Comparison of ENCODE assay signal across 18 cellular contexts in genomic region chr2:9971105-9971818, GRCh38. TPM values are rescaled to one million over a fixed set of nuclear protein-coding genes. Genes with fewer than 3 reads are reported as not detected.
A peak's percentile ranks its signal among the peaks of the same experiment; 100 is the strongest.
DNase-seq lines count a peak whose midpoint lies in the region; ATAC-seq and TF ChIP-seq lines count a peak whose summit lies in the region.
"Had no signal": no experiment of that assay in that cellular context is flagged by ENCODE, and none has a peak within 500 bp of the region (broad histone marks: within the 10 kb centered on the region; RNA-seq: fewer than 3 reads in every experiment).

No MANE protein-coding gene starts in this region.

- H3K9ac ChIP-seq in smooth muscle cell (ENCODE audit: low read depth), result no peak overlapping the region

- DNase-seq in HCEC 1CT, result peak; percentile 26
- peak; percentile 41 for DNase-seq in choroid plexus epithelial cell (ENCODE audit: low read depth)
- DNase-seq in foreskin keratinocyte, result peak; percentile 49 to 72
- no peak for DNase-seq in smooth muscle cell (lab: John Stamatoyannopoulos, UW; ENCODE audit: unreplicated experiment)
- no peak for DNase-seq in activated effector memory CD4-positive, alpha-beta T cell treated with Interleukin-2 at 50 U/mL for 16 hours
- no peak for DNase-seq in mesenteric fat pad (ENCODE audit: low spot score)
- no peak for DNase-seq in naive thymus-derived CD8-positive, alpha-beta T cell
- DNase-seq: activated CD4-positive, alpha-beta T cell treated with anti-CD3 and anti-CD28 coated beads for 36 hours; AML-193; DND-41; hypothalamus; KG1; kidney; MV-4-11; NCI-H1930; small intestine; stimulated activated CD4-positive, alpha-beta T cell treated with anti-CD3 and anti-CD28 coated beads, Interleukin-4, amount 100 ng/mL, for 24 hours had no signal

- POLR2A ChIA-PET in naive thymus-derived CD8-positive, alpha-beta T cell (lab: Charles Lee), result no interaction called here

- H3K27me3 ChIP-seq in foreskin keratinocyte, result no peaks in the 10 kb centered on the region
- H3K27me3 ChIP-seq in smooth muscle cell (ENCODE audit: low read depth), result no peaks in the 10 kb centered on the region

- no peak for ATAC-seq in foreskin keratinocyte
- no peak for ATAC-seq in naive thymus-derived CD8-positive, alpha-beta T cell
- ATAC-seq: activated CD4-positive, alpha-beta T cell treated with anti-CD3 and anti-CD28 coated beads for 36 hours had no signal

- H3K36me3 Mint-ChIP-seq in naive thymus-derived CD8-positive, alpha-beta T cell, result peaks cover 0 to 2% (median 0%) of the 10 kb centered on the region in 3 donors

- no peaks in the 10 kb centered on the region for H3K9me3 ChIP-seq in smooth muscle cell (replicated peaks; ENCODE audit: low read depth)

- H3K4me1 ChIP-seq in foreskin keratinocyte (peaks cover 5% of the 10 kb centered on the region), smooth muscle cell (ENCODE audit: low read depth) (peaks cover 40% of the 10 kb centered on the region)

- H3F3A ChIP-seq in smooth muscle cell (ENCODE audit: low read depth), result peaks cover 23% of the 10 kb centered on the region

- WGBS in smooth muscle cell (ENCODE audit: low lambda C conversion rate), result 35% methylated on average over 9 of the region's 9 CpGs

- TF ChIP-seq CTCF in choroid plexus epithelial cell (conservative IDR thresholded peaks at IDR 0.05; ENCODE audit: low read depth, low read length) (no peak), foreskin keratinocyte (conservative IDR thresholded peaks at IDR 0.05) (no peak), smooth muscle cell (IDR thresholded peaks at IDR 0.05; ENCODE audit: borderline replicate concordance, insufficient read depth, poor library complexity, severe bottlenecking) (no peak)

- H3K27ac ChIP-seq in foreskin keratinocyte (no peak overlapping the region), smooth muscle cell (ENCODE audit: low read depth) (peak overlapping the region; percentile 75)

- peaks cover 0 to 4% (median 0%) of the 10 kb centered on the region in 4 donors for H3K4me1 Mint-ChIP-seq in naive thymus-derived CD8-positive, alpha-beta T cell

- H3K4me2 ChIP-seq in smooth muscle cell, result peak overlapping the region; percentile 55

- H3K4me3 ChIP-seq in choroid plexus epithelial cell (ENCODE audit: low read depth, low read length) (no peak overlapping the region), smooth muscle cell (no peak overlapping the region)

- H3K9me3 Mint-ChIP-seq in naive thymus-derived CD8-positive, alpha-beta T cell, result no peaks in the 10 kb centered on the region

- H4K20me1 ChIP-seq in smooth muscle cell (ENCODE audit: low read depth), result no peaks in the 10 kb centered on the region

- H2AFZ ChIP-seq in smooth muscle cell (ENCODE audit: low read depth), result no peak overlapping the region

- H3K36me3 ChIP-seq in smooth muscle cell (ENCODE audit: low read depth), result no peaks in the 10 kb centered on the region

- no peaks in the 10 kb centered on the region for H3K79me2 ChIP-seq in smooth muscle cell (ENCODE audit: low read depth)

- H3K27me3 Mint-ChIP-seq in naive thymus-derived CD8-positive, alpha-beta T cell, result peaks cover 0 to 3% (median 0%) of the 10 kb centered on the region in 5 donors
- H3K27me3 Mint-ChIP-seq: activated CD4-positive, alpha-beta T cell treated with anti-CD3 and anti-CD28 coated beads for 36 hours; progenitor cell of endocrine pancreas had no signal

- H3K27ac Mint-ChIP-seq in naive thymus-derived CD8-positive, alpha-beta T cell, result no peak overlapping the region
- H3K27ac Mint-ChIP-seq: activated CD4-positive, alpha-beta T cell treated with anti-CD3 and anti-CD28 coated beads for 36 hours; progenitor cell of endocrine pancreas had no signal

- no peak overlapping the region for H3K4me3 Mint-ChIP-seq in naive thymus-derived CD8-positive, alpha-beta T cell
- H3K4me3 Mint-ChIP-seq: activated CD4-positive, alpha-beta T cell treated with anti-CD3 and anti-CD28 coated beads for 36 hours had no signal

RNA-seq across cellular contexts. Expression of gene GRHL1, which starts 19.8 kb away (rescaled TPM):
- total RNA-seq in foreskin keratinocyte, result 0.92 and 1.2 TPM in 2 replicates
- polyA plus RNA-seq in foreskin keratinocyte, result 0.35 and 0.41 TPM in 2 replicates
- 21.4 and 26.8 TPM in 2 replicates for total RNA-seq in smooth muscle cell
- polyA plus RNA-seq in smooth muscle cell, result 2.0 and 7.9 TPM in 2 replicates
- 18.0 TPM for total RNA-seq in mesenteric fat pad
- total RNA-seq in naive thymus-derived CD8-positive, alpha-beta T cell, result under 1 TPM in 1 of 2 experiments, not detected in 1; 0.47 TPM
- polyA plus RNA-seq in naive thymus-derived CD8-positive, alpha-beta T cell, result under 1 TPM in 1 of 3 donors, not detected in 2; 0.05 TPM

Comparison
In these comparisons a context has a peak if more than half of its experiments do, and no peak if none do; other contexts are left out.
1. DNase-seq: peak in HCEC 1CT (single experiment), choroid plexus epithelial cell (single experiment) and foreskin keratinocyte (2 of 2); none in smooth muscle cell (single experiment), activated effector memory CD4-positive, alpha-beta T cell treated with Interleukin-2 at 50 U/mL for 16 hours (single experiment), mesenteric fat pad (single experiment) and naive thymus-derived CD8-positive, alpha-beta T cell (0 of 10).